2 cellular contexts compared by ENCODE assay signal in the genomic region with DNA sequence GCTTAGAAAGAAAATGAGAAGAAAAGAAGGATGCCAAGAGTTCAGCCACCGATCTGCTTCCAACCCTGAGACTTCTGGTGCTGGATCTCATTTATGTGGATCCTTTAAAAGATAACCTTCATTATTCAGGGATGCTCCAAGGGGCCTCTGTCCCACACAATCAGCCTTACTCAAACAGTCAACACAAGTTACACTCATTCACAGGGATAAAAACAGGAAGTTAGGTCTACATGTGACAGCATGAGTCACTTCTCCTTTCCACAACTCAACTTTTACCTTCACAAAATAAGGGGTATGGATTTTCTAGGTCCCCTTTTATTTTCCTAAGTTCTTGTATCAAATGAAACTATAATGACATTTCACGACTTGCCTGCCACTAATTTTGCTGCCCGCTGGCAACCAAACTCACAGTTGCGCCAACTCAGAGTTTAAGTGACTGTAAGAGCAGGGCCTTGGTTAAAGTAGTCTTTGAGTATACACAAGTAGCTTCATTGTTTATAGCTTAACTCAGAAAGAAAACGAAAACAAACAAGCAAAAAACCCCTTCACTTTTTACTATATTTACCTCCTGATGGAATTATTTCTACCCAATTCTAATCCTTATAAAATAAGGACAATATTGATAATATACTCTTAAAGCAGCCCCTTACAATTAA.
TF ChIP-seq lines count a peak whose summit lies in the region.

No MANE protein-coding gene starts in this region.

TF ChIP-seq in SK-N-SH treated with all-trans-retinoic acid at 6 μM for 48 hours, 23 proteins besides CTCF, POLR2A, EP300 and RAD21 (continued from another document):
- TF ChIP-seq, protein P1, sequence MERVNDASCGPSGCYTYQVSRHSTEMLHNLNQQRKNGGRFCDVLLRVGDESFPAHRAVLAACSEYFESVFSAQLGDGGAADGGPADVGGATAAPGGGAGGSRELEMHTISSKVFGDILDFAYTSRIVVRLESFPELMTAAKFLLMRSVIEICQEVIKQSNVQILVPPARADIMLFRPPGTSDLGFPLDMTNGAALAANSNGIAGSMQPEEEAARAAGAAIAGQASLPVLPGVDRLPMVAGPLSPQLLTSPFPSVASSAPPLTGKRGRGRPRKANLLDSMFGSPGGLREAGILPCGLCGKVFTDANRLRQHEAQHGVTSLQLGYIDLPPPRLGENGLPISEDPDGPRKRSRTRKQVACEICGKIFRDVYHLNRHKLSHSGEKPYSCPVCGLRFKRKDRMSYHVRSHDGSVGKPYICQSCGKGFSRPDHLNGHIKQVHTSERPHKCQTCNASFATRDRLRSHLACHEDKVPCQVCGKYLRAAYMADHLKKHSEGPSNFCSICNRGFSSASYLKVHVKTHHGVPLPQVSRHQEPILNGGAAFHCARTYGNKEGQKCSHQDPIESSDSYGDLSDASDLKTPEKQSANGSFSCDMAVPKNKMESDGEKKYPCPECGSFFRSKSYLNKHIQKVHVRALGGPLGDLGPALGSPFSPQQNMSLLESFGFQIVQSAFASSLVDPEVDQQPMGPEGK (CRISPR knock-in tag; IDR thresholded peaks at IDR 0.05; ENCODE audit: borderline replicate concordance) = no peak
- TF ChIP-seq SNAI2 (CRISPR knock-in tag; IDR thresholded peaks at IDR 0.05) = no peak
- no peak for TF ChIP-seq ZC3H10 (CRISPR knock-in tag; IDR thresholded peaks at IDR 0.05)

TF ChIP-seq in K562, 482 proteins besides CTCF, POLR2A, EP300 and RAD21 (continued from another document and continues in another):
- TF ChIP-seq, protein P2, sequence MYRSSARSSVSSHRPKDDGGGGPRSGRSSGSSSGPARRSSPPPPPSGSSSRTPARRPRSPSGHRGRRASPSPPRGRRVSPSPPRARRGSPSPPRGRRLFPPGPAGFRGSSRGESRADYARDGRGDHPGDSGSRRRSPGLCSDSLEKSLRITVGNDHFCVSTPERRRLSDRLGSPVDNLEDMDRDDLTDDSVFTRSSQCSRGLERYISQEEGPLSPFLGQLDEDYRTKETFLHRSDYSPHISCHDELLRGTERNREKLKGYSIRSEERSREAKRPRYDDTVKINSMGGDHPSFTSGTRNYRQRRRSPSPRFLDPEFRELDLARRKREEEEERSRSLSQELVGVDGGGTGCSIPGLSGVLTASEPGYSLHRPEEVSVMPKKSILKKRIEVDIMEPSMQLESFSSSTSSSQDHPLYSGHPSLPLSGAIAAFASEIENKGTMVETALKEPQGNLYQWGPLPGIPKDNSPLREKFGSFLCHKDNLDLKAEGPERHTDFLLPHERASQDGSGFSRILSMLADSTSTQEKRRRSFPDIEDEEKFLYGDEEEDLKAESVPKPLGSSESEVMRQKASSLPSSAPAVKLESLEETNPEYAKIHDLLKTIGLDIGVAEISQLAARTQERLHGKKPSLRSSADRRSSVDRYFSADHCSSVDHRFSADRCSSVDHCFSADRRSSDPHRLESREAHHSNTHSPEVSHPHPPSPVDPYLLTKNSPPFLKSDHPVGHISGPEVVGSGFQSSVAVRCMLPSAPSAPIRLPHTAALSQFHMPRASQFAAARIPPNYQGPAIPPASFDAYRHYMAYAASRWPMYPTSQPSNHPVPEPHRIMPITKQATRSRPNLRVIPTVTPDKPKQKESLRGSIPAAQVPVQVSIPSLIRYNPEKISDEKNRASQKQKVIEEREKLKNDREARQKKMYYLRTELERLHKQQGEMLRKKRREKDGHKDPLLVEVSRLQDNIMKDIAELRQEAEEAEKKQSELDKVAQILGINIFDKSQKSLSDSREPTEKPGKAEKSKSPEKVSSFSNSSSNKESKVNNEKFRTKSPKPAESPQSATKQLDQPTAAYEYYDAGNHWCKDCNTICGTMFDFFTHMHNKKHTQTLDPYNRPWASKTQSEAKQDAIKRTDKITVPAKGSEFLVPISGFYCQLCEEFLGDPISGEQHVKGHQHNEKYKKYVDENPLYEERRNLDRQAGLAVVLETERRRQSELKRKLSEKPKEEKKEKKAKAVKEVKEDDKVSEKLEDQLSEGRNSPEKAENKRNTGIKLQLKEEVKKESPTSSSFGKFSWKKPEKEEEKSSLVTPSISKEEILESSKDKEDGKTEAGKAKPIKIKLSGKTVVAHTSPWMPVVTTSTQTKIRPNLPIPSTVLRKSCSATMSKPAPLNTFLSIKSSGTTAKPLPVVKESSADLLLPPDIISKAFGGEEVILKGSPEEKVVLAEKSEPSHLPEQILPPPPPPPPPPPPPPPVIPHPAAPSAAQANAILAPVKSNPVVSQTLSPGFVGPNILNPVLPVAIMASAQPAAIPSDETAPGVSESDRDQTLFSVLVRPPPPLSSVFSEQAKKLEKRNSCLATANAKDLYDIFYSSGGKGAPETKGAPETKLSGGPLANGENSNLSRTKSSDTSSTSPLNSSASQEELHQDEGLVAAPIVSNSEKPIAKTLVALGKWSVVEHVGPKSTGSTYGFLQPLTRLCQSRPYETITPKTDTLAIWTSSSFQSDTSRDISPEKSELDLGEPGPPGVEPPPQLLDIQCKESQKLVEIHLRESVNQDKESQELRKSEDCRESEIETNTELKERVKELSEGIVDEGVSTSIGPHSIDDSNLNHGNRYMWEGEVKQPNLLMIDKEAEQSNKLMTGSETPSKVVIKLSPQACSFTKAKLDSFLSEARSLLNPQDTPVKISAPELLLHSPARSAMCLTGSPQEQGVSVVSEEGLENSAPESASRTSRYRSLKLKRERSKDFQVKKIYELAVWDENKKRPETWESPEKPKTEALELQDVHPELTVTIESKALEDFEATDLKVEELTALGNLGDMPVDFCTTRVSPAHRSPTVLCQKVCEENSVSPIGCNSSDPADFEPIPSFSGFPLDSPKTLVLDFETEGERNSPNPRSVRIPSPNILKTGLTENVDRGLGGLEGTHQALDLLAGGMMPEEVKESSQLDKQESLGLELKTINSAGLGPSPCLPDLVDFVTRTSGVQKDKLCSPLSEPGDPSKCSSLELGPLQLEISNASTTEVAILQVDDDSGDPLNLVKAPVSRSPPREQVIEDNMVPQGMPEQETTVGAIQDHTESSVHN (IDR thresholded peaks at IDR 0.05; ENCODE audit: borderline replicate concordance in 1 of 2, low read depth in 1 of 2) = peak in 1 of 2 experiments; percentile 14; a peak in 1 of 4 replicates
- TF ChIP-seq SMARCE1 (IDR thresholded peaks at IDR 0.05) = peak; percentile 91; the same call in 1 of the 2 replicates
- peak; percentile 8; the same call in 1 of the 2 replicates for TF ChIP-seq KLF6 (CRISPR knock-in tag; IDR thresholded peaks at IDR 0.05; ENCODE audit: borderline replicate concordance)
- TF ChIP-seq, protein P3, sequence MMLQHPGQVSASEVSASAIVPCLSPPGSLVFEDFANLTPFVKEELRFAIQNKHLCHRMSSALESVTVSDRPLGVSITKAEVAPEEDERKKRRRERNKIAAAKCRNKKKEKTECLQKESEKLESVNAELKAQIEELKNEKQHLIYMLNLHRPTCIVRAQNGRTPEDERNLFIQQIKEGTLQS (IDR thresholded peaks at IDR 0.05) = peak; percentile 87
- TF ChIP-seq, protein P3 (CRISPR knock-in tag; conservative IDR thresholded peaks at IDR 0.05) = no peak
- no peak for TF ChIP-seq PYGO2 (tag; IDR thresholded peaks at IDR 0.05)
- TF ChIP-seq TAF1 (IDR thresholded peaks at IDR 0.05; ENCODE audit: control insufficient read depth, extremely low read depth, insufficient read depth, low read length, severe bottlenecking) = no peak
- TF ChIP-seq DPF2 (IDR thresholded peaks at IDR 0.05) = 0 out of 2 replicates have a peak, but pooled peaks have one; percentile 21
- TF ChIP-seq FOXK2 (conservative IDR thresholded peaks at IDR 0.05 in 1 of 2, IDR thresholded peaks at IDR 0.05 in 1 of 2; ENCODE audit: low read depth in 2 of 2) = peak; percentile 42 to 61; a peak in 3 of 4 replicates
- TF ChIP-seq SPI1 (IDR thresholded peaks at IDR 0.05; ENCODE audit: borderline replicate concordance, low read depth, low read length) = peak; percentile 96
- TF ChIP-seq FOS (IDR thresholded peaks at IDR 0.05; ENCODE audit: extremely low read depth, insufficient read length) = no peak
- TF ChIP-seq ZNF384 (IDR thresholded peaks at IDR 0.05; ENCODE audit: low read depth, low read length) = no peak
- peak; percentile 72 for TF ChIP-seq ARID1B (IDR thresholded peaks at IDR 0.05)
- peak; percentile 95 for TF ChIP-seq JUND (IDR thresholded peaks at IDR 0.05; ENCODE audit: borderline replicate concordance, low read depth, low read length)
- TF ChIP-seq JUND (tag; IDR thresholded peaks at IDR 0.05; ENCODE audit: borderline replicate concordance, low read depth, low read length) = peak; percentile 93
- TF ChIP-seq OTX1 (CRISPR knock-in tag; IDR thresholded peaks at IDR 0.05) = no peak
- TF ChIP-seq ZC3H4 (CRISPR knock-in tag; IDR thresholded peaks at IDR 0.05; ENCODE audit: borderline replicate concordance) = no peak
- peak; percentile 55; the same call in 1 of the 2 replicates for TF ChIP-seq SOX6 (IDR thresholded peaks at IDR 0.05)
- 0 out of 2 replicates have a peak, but pooled peaks have one; percentile 23 for TF ChIP-seq ZNF589 (CRISPR knock-in tag; IDR thresholded peaks at IDR 0.05; ENCODE audit: low read depth)
- no peak for TF ChIP-seq CREB1 (IDR thresholded peaks at IDR 0.05)
- TF ChIP-seq CREB1 (CRISPR knock-in tag; IDR thresholded peaks at IDR 0.05) = no peak
- TF ChIP-seq CTBP1 (IDR thresholded peaks at IDR 0.05; ENCODE audit: borderline replicate concordance) = peak; percentile 53; the same call in 1 of the 2 replicates
- TF ChIP-seq, protein P4, sequence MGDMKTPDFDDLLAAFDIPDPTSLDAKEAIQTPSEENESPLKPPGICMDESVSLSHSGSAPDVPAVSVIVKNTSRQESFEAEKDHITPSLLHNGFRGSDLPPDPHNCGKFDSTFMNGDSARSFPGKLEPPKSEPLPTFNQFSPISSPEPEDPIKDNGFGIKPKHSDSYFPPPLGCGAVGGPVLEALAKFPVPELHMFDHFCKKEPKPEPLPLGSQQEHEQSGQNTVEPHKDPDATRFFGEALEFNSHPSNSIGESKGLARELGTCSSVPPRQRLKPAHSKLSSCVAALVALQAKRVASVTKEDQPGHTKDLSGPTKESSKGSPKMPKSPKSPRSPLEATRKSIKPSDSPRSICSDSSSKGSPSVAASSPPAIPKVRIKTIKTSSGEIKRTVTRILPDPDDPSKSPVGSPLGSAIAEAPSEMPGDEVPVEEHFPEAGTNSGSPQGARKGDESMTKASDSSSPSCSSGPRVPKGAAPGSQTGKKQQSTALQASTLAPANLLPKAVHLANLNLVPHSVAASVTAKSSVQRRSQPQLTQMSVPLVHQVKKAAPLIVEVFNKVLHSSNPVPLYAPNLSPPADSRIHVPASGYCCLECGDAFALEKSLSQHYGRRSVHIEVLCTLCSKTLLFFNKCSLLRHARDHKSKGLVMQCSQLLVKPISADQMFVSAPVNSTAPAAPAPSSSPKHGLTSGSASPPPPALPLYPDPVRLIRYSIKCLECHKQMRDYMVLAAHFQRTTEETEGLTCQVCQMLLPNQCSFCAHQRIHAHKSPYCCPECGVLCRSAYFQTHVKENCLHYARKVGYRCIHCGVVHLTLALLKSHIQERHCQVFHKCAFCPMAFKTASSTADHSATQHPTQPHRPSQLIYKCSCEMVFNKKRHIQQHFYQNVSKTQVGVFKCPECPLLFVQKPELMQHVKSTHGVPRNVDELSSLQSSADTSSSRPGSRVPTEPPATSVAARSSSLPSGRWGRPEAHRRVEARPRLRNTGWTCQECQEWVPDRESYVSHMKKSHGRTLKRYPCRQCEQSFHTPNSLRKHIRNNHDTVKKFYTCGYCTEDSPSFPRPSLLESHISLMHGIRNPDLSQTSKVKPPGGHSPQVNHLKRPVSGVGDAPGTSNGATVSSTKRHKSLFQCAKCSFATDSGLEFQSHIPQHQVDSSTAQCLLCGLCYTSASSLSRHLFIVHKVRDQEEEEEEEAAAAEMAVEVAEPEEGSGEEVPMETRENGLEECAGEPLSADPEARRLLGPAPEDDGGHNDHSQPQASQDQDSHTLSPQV (IDR thresholded peaks at IDR 0.05) = peak; percentile 26; the same call in 1 of the 2 replicates
- TF ChIP-seq MAFF (IDR thresholded peaks at IDR 0.05; ENCODE audit: low read length) = no peak
- peak; percentile 90 for TF ChIP-seq JUN (IDR thresholded peaks at IDR 0.05; ENCODE audit: borderline replicate concordance, low read depth, low read length)
- no peak for TF ChIP-seq JUN (CRISPR knock-in tag; IDR thresholded peaks at IDR 0.05; ENCODE audit: borderline replicate concordance)
- TF ChIP-seq, protein P5, sequence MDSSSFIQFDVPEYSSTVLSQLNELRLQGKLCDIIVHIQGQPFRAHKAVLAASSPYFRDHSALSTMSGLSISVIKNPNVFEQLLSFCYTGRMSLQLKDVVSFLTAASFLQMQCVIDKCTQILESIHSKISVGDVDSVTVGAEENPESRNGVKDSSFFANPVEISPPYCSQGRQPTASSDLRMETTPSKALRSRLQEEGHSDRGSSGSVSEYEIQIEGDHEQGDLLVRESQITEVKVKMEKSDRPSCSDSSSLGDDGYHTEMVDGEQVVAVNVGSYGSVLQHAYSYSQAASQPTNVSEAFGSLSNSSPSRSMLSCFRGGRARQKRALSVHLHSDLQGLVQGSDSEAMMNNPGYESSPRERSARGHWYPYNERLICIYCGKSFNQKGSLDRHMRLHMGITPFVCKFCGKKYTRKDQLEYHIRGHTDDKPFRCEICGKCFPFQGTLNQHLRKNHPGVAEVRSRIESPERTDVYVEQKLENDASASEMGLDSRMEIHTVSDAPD (CRISPR knock-in tag; IDR thresholded peaks at IDR 0.05) = no peak
- peak in 1 of 2 experiments; percentile 10; a peak in 1 of 4 replicates for TF ChIP-seq FOXA3 (CRISPR knock-in tag; conservative IDR thresholded peaks at IDR 0.05 in 1 of 2, IDR thresholded peaks at IDR 0.05 in 1 of 2)
- TF ChIP-seq, protein P6, sequence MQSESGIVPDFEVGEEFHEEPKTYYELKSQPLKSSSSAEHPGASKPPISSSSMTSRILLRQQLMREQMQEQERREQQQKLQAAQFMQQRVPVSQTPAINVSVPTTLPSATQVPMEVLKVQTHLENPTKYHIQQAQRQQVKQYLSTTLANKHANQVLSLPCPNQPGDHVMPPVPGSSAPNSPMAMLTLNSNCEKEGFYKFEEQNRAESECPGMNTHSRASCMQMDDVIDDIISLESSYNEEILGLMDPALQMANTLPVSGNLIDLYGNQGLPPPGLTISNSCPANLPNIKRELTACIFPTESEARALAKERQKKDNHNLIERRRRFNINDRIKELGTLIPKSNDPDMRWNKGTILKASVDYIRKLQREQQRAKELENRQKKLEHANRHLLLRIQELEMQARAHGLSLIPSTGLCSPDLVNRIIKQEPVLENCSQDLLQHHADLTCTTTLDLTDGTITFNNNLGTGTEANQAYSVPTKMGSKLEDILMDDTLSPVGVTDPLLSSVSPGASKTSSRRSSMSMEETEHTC (IDR thresholded peaks at IDR 0.05) = peak; percentile 87
- peak; percentile 65 for TF ChIP-seq L3MBTL2 (IDR thresholded peaks at IDR 0.05)
- TF ChIP-seq TRIM28 (IDR thresholded peaks at IDR 0.05) = no peak
- peak; percentile 32 to 71; a peak in 2 of 4 replicates for TF ChIP-seq TRIM24 (IDR thresholded peaks at IDR 0.05)
- peak; percentile 41 for TF ChIP-seq GABPA (tag; conservative IDR thresholded peaks at IDR 0.05; ENCODE audit: low read depth)
- peak; percentile 73; the same call in 1 of the 2 replicates for TF ChIP-seq ZNF197 (CRISPR knock-in tag; IDR thresholded peaks at IDR 0.05; ENCODE audit: low read depth)
- TF ChIP-seq, protein P7, sequence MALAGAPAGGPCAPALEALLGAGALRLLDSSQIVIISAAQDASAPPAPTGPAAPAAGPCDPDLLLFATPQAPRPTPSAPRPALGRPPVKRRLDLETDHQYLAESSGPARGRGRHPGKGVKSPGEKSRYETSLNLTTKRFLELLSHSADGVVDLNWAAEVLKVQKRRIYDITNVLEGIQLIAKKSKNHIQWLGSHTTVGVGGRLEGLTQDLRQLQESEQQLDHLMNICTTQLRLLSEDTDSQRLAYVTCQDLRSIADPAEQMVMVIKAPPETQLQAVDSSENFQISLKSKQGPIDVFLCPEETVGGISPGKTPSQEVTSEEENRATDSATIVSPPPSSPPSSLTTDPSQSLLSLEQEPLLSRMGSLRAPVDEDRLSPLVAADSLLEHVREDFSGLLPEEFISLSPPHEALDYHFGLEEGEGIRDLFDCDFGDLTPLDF (CRISPR knock-in tag; IDR thresholded peaks at IDR 0.05) = no peak
